In the genomic region with DNA sequence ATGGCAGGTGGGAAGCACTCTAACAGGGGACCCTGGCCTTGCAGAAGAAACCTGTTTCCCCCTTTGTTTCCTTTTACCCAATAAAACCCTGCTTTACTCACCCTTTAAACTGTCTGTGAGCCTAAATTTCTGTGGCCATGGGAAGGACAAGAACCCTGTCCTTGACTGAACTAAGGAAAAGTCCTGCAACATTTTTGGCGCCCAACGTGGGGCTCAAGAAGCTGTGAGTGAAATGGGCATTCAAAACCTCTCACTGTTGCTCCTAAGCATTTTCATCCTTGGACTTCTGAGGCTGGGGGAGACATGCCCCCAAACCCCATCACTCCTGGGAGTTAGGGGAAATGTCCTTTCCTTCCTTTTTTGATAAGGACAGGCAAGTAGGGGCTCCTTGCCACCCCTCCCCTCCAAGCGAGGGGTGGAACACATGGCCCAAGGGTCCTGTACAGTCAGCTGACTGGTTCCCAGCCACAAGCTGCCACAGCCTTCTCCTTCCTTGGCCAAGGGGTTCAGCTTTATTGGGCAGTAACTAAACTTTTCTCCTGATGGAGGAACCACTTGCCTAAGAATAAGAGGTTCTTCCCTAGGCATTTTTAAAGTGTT, we compare ENCODE assay signal across 19 cellular contexts.
DNase-seq lines count a peak whose midpoint lies in the region; ATAC-seq and TF ChIP-seq lines count a peak whose summit lies in the region.
"Had no signal": no experiment of that assay in that cellular context is flagged by ENCODE, and none has a peak within 500 bp of the region (broad histone marks: within the 10 kb centered on the region; RNA-seq: fewer than 3 reads in every experiment).

No MANE protein-coding gene starts in this region.

- H3K36me3 Mint-ChIP-seq in activated T-cell treated with anti-CD3 and anti-CD28 coated beads, Interleukin-2, amount 50 U/mL, for 24 hours (ENCODE audit: low read depth) = peaks cover 11% of the 10 kb centered on the region
- H3K36me3 Mint-ChIP-seq in nephron progenitor cell (ENCODE audit: low read depth) = no peaks in the 10 kb centered on the region

- no peaks in the 10 kb centered on the region for H3K4me1 ChIP-seq in colonic mucosa
- H3K4me1 ChIP-seq: parathyroid adenoma, vagina had no signal

- no peaks in the 10 kb centered on the region for H3K27me3 Mint-ChIP-seq in activated T-cell treated with anti-CD3 and anti-CD28 coated beads, Interleukin-2, amount 50 U/mL, for 24 hours
- H3K27me3 Mint-ChIP-seq in nephron progenitor cell (ENCODE audit: low read depth, poor library complexity) = no peaks in the 10 kb centered on the region

- H3K4me3 ChIP-seq in colonic mucosa = no peak overlapping the region
- H3K4me3 ChIP-seq: SK-N-MC, vagina had no signal

- H3K9ac ChIP-seq in colonic mucosa (ENCODE audit: low read depth in 2 of 2, low read length in 2 of 2) = no peak overlapping the region
- H3K9ac ChIP-seq: parathyroid adenoma had no signal

- no peaks in the 10 kb centered on the region for H3K27me3 ChIP-seq in colonic mucosa
- H3K27me3 ChIP-seq: vagina had no signal

- H3K9me3 ChIP-seq in colonic mucosa = peaks cover 11% of the 10 kb centered on the region

- no peak for ATAC-seq in GM18870 (IDR thresholded peaks at IDR 0.05; ENCODE audit: unreplicated experiment)
- ATAC-seq: CD8-positive, alpha-beta T cell; naive thymus-derived CD4-positive, alpha-beta T cell had no signal

- H3K36me3 ChIP-seq in colonic mucosa = no peaks in the 10 kb centered on the region
- H3K36me3 ChIP-seq: vagina had no signal

- no peak overlapping the region for H3K27ac Mint-ChIP-seq in activated T-cell treated with anti-CD3 and anti-CD28 coated beads, Interleukin-2, amount 50 U/mL, for 24 hours
- no peak overlapping the region for H3K27ac Mint-ChIP-seq in nephron progenitor cell
- H3K27ac Mint-ChIP-seq: CD8-positive, alpha-beta T cell; naive thymus-derived CD4-positive, alpha-beta T cell had no signal

- H3K4me1 Mint-ChIP-seq in activated T-cell treated with anti-CD3 and anti-CD28 coated beads, Interleukin-2, amount 50 U/mL, for 24 hours (ENCODE audit: low read depth) = no peaks in the 10 kb centered on the region
- H3K4me1 Mint-ChIP-seq in nephron progenitor cell = no peaks in the 10 kb centered on the region
- H3K4me1 Mint-ChIP-seq: naive thymus-derived CD4-positive, alpha-beta T cell had no signal

- peak; percentile 28 to 32 for DNase-seq in activated T-cell treated with anti-CD3 and anti-CD28 coated beads, Interleukin-2, amount 50 U/mL, for 48 hours
- DNase-seq in activated T-cell treated with anti-CD3 and anti-CD28 coated beads, Interleukin-2, amount 50 U/mL, for 24 hours = no peak
- DNase-seq in M059J (ENCODE audit: low read depth) = peak; percentile 18
- DNase-seq in colonic mucosa = peak; percentile 41
- peak; percentile 23 for DNase-seq in nephron progenitor cell
- no peak for DNase-seq in SW 1271 (lab: John Stamatoyannopoulos, UW)
- no peak for DNase-seq in D341Med (ENCODE audit: low spot score)
- DNase-seq: activated CD4-positive, alpha-beta T cell treated with anti-CD3 and anti-CD28 coated beads, Interleukin-2, amount 50 U/mL, for 1 hour; activated T-cell treated with anti-CD3 and anti-CD28 coated beads, Interleukin-2, amount 50 U/mL, for 1 hour; CD8-positive, alpha-beta T cell; Karpas-422; NCI-H82; stimulated activated CD4-positive, alpha-beta T cell treated with anti-CD3 and anti-CD28 coated beads, Interleukin-2, amount 100 ng/mL, for 24 hours; T-helper 9 cell had no signal

- TF ChIP-seq CTCF in colonic mucosa (IDR thresholded peaks at IDR 0.05) (no peak), nephron progenitor cell (IDR thresholded peaks at IDR 0.05) (no peak)

- peaks cover 35% of the 10 kb centered on the region for H3K9me3 Mint-ChIP-seq in activated T-cell treated with anti-CD3 and anti-CD28 coated beads, Interleukin-2, amount 50 U/mL, for 24 hours
- H3K9me3 Mint-ChIP-seq in nephron progenitor cell = peaks cover 57% of the 10 kb centered on the region

- intact Hi-C loops in colonic mucosa (cut with DNase I) = no loop called here

- no peak overlapping the region for H3K4me3 Mint-ChIP-seq in activated T-cell treated with anti-CD3 and anti-CD28 coated beads, Interleukin-2, amount 50 U/mL, for 24 hours
- H3K4me3 Mint-ChIP-seq in nephron progenitor cell = no peak overlapping the region
- H3K4me3 Mint-ChIP-seq: CD8-positive, alpha-beta T cell; naive thymus-derived CD4-positive, alpha-beta T cell had no signal

- H3K27ac ChIP-seq in colonic mucosa = no peak overlapping the region
- H3K27ac ChIP-seq: parathyroid adenoma, SK-N-MC, vagina had no signal

Comparison
In these comparisons a context has a peak if more than half of its experiments do, and no peak if none do; other contexts are left out.
1. DNase-seq: peak in activated T-cell treated with anti-CD3 and anti-CD28 coated beads, Interleukin-2, amount 50 U/mL, for 48 hours (2 of 2), M059J (single experiment), colonic mucosa (single experiment) and nephron progenitor cell (single experiment); none in activated T-cell treated with anti-CD3 and anti-CD28 coated beads, Interleukin-2, amount 50 U/mL, for 24 hours (single experiment), SW 1271 (0 of 2) and D341Med (single experiment).